Comparison of ENCODE assay signal across 8 cellular contexts in the genomic region with DNA sequence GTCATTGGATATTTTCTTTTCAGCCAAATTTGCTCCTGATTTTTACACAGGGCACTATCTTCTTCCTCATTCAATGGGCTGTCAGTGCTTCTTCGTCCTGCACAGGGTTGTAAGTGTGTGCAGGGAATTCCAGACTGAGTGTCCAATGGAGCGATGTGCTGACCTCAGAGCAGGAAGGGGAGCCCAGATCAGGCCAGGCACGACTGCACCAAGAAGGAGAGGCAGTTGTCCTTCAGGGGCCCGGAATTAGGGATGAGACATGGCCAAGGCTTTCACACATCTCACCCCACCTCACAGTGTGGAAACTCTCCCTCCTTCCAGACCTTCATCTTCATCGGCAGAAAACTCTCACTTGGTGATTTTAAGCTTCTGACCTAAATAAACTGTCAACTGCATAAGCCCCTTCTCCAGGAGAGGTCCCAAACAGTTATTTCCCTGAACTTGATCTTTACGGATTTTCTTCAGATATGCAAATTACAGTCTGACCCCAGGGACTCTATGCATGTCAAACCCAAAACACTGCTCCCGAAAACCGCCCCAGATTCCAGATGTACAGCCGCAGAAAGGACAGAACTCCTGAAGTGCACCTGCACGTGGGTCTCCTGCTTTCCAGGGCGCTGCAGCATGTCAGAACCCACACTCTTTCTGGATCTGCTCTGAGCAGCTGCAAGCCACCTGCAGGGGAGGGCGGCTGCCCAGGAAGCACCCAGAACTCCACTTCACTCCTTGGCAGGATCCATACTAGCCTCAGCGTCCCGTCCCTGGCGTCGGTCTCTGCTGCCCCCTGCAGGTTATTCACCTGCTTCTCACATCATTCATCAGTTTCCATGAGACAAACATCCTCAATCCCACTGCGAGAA. TPM values are rescaled to one million over a fixed set of nuclear protein-coding genes. Genes with fewer than 3 reads are reported as not detected.
DNase-seq lines count a peak whose midpoint lies in the region; ATAC-seq, FAIRE-seq and TF ChIP-seq lines count a peak whose summit lies in the region.

No MANE protein-coding gene starts in this region.

- H3K27me3 Mint-ChIP-seq in WTC11 (ENCODE audit: low read depth), result no peaks in the 10 kb centered on the region

- H3K4me1 Mint-ChIP-seq in WTC11, result peaks cover 30% of the 10 kb centered on the region

- H3K27ac Mint-ChIP-seq in WTC11, result peak overlapping the region; percentile 86

- POLR2A ChIA-PET in WTC11 (lab: Charles Lee), result interaction anchor here (0.5 to 2.5 kb wide), 23 partner anchors 10 to 732 kb away, joined by 3 to 17 read pairs (median 4); a partner anchor contains a TSS

- H3K4me3 ChIP-seq in bronchial epithelial cell (ENCODE audit: low read depth, low read length), result peak overlapping the region; percentile 66
- H3K4me3 ChIP-seq in smooth muscle cell, result peak overlapping the region; percentile 85

- H3K9ac ChIP-seq in smooth muscle cell (ENCODE audit: low read depth), result no peak overlapping the region

- H4K20me1 ChIP-seq in smooth muscle cell (ENCODE audit: low read depth), result no peaks in the 10 kb centered on the region

- H3K36me3 ChIP-seq in bronchial epithelial cell (ENCODE audit: control insufficient read depth, insufficient read depth, low read length) (peaks cover 4% of the 10 kb centered on the region), smooth muscle cell (ENCODE audit: low read depth) (peaks cover 20% of the 10 kb centered on the region)

- CTCF ChIA-PET in WTC11 (lab: Charles Lee), result interaction anchor here (0.5 to 2.5 kb wide), 46 partner anchors 8 to 825 kb away, joined by 3 to 84 read pairs (median 6); a partner anchor contains a TSS

- H3K36me3 Mint-ChIP-seq in WTC11, result peaks cover 33% of the 10 kb centered on the region

- peaks cover 25% of the 10 kb centered on the region for H3K79me2 ChIP-seq in smooth muscle cell (ENCODE audit: low read depth)

- H3K4me1 ChIP-seq in smooth muscle cell (ENCODE audit: low read depth), result peaks cover 16% of the 10 kb centered on the region

- FAIRE-seq in bronchial epithelial cell (lab: Jason Lieb, UNC), result no peak

- H3K9me3 ChIP-seq in smooth muscle cell (replicated peaks; ENCODE audit: low read depth), result peaks cover 13% of the 10 kb centered on the region

- TF ChIP-seq CTCF in WTC11 (IDR thresholded peaks at IDR 0.05) (peak; percentile 86), bronchial epithelial cell (IDR thresholded peaks at IDR 0.05; ENCODE audit: insufficient read depth, low read length, severe bottlenecking) (peak; percentile 93), smooth muscle cell (IDR thresholded peaks at IDR 0.05; ENCODE audit: borderline replicate concordance, insufficient read depth, poor library complexity, severe bottlenecking) (peak; percentile 85)

- ATAC-seq in HG02943 (IDR thresholded peaks at IDR 0.05; ENCODE audit: low read depth, unreplicated experiment), result peak; percentile 14
- peak; percentile 61 for ATAC-seq in WTC11
- ATAC-seq in HG02870 (IDR thresholded peaks at IDR 0.05; ENCODE audit: unreplicated experiment), result no peak

- H3K4me3 Mint-ChIP-seq in WTC11, result peak overlapping the region; percentile 94

- no peak overlapping the region for H2AFZ ChIP-seq in smooth muscle cell (ENCODE audit: low read depth)

- DNase-seq in GM03348 (ENCODE audit: low spot score) (peak; percentile 91), NCI-H2196 (lab: John Stamatoyannopoulos, UW; ENCODE audit: unreplicated experiment) (peak; percentile 93), WTC11 (ENCODE audit: low spot score) (peak; percentile 90), bronchial epithelial cell (ENCODE audit: low read depth) (peak; percentile 71), inferior parietal cortex (ENCODE audit: extremely low spot score) (peak; percentile 94), smooth muscle cell (lab: John Stamatoyannopoulos, UW; ENCODE audit: unreplicated experiment) (peak; percentile 44)

- H3F3A ChIP-seq in smooth muscle cell (ENCODE audit: low read depth), result no peaks in the 10 kb centered on the region

- no peak overlapping the region for H3K27ac ChIP-seq in smooth muscle cell (ENCODE audit: low read depth)

- no peaks in the 10 kb centered on the region for H3K27me3 ChIP-seq in bronchial epithelial cell (ENCODE audit: control insufficient read depth, insufficient read depth, low read length)
- no peaks in the 10 kb centered on the region for H3K27me3 ChIP-seq in smooth muscle cell (ENCODE audit: low read depth)

- WGBS in smooth muscle cell (ENCODE audit: low lambda C conversion rate), result 28% methylated on average over 17 of the region's 17 CpGs

- H3K4me2 ChIP-seq in smooth muscle cell, result peak overlapping the region; percentile 80

- peaks cover 13% of the 10 kb centered on the region for H3K9me3 Mint-ChIP-seq in WTC11

TF ChIP-seq in WTC11, 78 proteins besides CTCF, POLR2A, EP300 and RAD21:
- no peak for TF ChIP-seq ETV6 (CRISPR knock-in tag; IDR thresholded peaks at IDR 0.05)
- TF ChIP-seq, protein P1, sequence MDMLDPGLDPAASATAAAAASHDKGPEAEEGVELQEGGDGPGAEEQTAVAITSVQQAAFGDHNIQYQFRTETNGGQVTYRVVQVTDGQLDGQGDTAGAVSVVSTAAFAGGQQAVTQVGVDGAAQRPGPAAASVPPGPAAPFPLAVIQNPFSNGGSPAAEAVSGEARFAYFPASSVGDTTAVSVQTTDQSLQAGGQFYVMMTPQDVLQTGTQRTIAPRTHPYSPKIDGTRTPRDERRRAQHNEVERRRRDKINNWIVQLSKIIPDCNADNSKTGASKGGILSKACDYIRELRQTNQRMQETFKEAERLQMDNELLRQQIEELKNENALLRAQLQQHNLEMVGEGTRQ (CRISPR knock-in tag; IDR thresholded peaks at IDR 0.05), result 0 out of 2 replicates have a peak, but pooled peaks have one; percentile 13
- TF ChIP-seq RELA (CRISPR knock-in tag; IDR thresholded peaks at IDR 0.05; ENCODE audit: borderline replicate concordance), result no peak
- TF ChIP-seq TEAD1 (CRISPR knock-in tag; IDR thresholded peaks at IDR 0.05), result 0 out of 2 replicates have a peak, but pooled peaks have one; percentile 48
- TF ChIP-seq, protein P2, sequence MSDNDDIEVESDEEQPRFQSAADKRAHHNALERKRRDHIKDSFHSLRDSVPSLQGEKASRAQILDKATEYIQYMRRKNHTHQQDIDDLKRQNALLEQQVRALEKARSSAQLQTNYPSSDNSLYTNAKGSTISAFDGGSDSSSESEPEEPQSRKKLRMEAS (CRISPR knock-in tag; IDR thresholded peaks at IDR 0.05), result 0 out of 2 replicates have a peak, but pooled peaks have one; percentile 38
- TF ChIP-seq, protein P3, sequence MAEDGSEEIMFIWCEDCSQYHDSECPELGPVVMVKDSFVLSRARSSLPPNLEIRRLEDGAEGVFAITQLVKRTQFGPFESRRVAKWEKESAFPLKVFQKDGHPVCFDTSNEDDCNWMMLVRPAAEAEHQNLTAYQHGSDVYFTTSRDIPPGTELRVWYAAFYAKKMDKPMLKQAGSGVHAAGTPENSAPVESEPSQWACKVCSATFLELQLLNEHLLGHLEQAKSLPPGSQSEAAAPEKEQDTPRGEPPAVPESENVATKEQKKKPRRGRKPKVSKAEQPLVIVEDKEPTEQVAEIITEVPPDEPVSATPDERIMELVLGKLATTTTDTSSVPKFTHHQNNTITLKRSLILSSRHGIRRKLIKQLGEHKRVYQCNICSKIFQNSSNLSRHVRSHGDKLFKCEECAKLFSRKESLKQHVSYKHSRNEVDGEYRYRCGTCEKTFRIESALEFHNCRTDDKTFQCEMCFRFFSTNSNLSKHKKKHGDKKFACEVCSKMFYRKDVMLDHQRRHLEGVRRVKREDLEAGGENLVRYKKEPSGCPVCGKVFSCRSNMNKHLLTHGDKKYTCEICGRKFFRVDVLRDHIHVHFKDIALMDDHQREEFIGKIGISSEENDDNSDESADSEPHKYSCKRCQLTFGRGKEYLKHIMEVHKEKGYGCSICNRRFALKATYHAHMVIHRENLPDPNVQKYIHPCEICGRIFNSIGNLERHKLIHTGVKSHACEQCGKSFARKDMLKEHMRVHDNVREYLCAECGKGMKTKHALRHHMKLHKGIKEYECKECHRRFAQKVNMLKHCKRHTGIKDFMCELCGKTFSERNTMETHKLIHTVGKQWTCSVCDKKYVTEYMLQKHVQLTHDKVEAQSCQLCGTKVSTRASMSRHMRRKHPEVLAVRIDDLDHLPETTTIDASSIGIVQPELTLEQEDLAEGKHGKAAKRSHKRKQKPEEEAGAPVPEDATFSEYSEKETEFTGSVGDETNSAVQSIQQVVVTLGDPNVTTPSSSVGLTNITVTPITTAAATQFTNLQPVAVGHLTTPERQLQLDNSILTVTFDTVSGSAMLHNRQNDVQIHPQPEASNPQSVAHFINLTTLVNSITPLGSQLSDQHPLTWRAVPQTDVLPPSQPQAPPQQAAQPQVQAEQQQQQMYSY (CRISPR knock-in tag; IDR thresholded peaks at IDR 0.05), result peak; percentile 69
- TF ChIP-seq, protein P4, sequence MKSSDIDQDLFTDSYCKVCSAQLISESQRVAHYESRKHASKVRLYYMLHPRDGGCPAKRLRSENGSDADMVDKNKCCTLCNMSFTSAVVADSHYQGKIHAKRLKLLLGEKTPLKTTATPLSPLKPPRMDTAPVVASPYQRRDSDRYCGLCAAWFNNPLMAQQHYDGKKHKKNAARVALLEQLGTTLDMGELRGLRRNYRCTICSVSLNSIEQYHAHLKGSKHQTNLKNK (CRISPR knock-in tag; IDR thresholded peaks at IDR 0.05), result 0 out of 2 replicates have a peak, but pooled peaks have one; percentile 24
- TF ChIP-seq ZNF671 (CRISPR knock-in tag; IDR thresholded peaks at IDR 0.05), result 0 out of 2 replicates have a peak, but pooled peaks have one; percentile 47

RNA-seq across cellular contexts. Expression of a gene that starts 0.6 kb away (rescaled TPM):
- total RNA-seq in WTC11 (2021) (5.0 to 9.1 TPM (median 7.8 TPM) in 3 replicates), bronchial epithelial cell (3.2 and 5.2 TPM in 2 replicates), smooth muscle cell (1.3 and 4.2 TPM in 2 replicates)
- 0.46 and 1.5 TPM in 2 replicates for polyA plus RNA-seq in smooth muscle cell

RNA-seq across cellular contexts. Expression of a gene that starts 15.8 kb away (rescaled TPM):
- 23.9 to 26.0 TPM (median 24.5 TPM) in 3 replicates for total RNA-seq in WTC11 (2021)
- total RNA-seq in bronchial epithelial cell, result 5.0 and 8.7 TPM in 2 replicates
- 7.8 and 13.5 TPM in 2 replicates for total RNA-seq in smooth muscle cell
- polyA plus RNA-seq in smooth muscle cell, result 0.66 and 1.0 TPM in 2 replicates

RNA-seq across cellular contexts. Expression of a gene that starts 22.1 kb away (rescaled TPM):
- total RNA-seq in WTC11 (2021) (6.2 to 6.7 TPM (median 6.7 TPM) in 3 replicates), bronchial epithelial cell (4.5 and 5.9 TPM in 2 replicates), smooth muscle cell (5.7 and 14.4 TPM in 2 replicates)
- 5.1 and 7.9 TPM in 2 replicates for polyA plus RNA-seq in smooth muscle cell

Comparison
In these comparisons a context has a peak if more than half of its experiments do, and no peak if none do; other contexts are left out.
1. DNase-seq: peak in every context shown above with its lines; median percentile 94 in inferior parietal cortex; 93 in NCI-H2196; 91 in GM03348; 90 in WTC11; 71 in bronchial epithelial cell; 44 in smooth muscle cell.